8 cellular contexts compared by ENCODE assay signal in genomic region chr7:127585044-127585953, GRCh38. TPM values are rescaled to one million over a fixed set of nuclear protein-coding genes. Genes with fewer than 3 reads are reported as not detected.
DNase-seq lines count a peak whose midpoint lies in the region; ATAC-seq, FAIRE-seq and TF ChIP-seq lines count a peak whose summit lies in the region.

A gene with protein sequence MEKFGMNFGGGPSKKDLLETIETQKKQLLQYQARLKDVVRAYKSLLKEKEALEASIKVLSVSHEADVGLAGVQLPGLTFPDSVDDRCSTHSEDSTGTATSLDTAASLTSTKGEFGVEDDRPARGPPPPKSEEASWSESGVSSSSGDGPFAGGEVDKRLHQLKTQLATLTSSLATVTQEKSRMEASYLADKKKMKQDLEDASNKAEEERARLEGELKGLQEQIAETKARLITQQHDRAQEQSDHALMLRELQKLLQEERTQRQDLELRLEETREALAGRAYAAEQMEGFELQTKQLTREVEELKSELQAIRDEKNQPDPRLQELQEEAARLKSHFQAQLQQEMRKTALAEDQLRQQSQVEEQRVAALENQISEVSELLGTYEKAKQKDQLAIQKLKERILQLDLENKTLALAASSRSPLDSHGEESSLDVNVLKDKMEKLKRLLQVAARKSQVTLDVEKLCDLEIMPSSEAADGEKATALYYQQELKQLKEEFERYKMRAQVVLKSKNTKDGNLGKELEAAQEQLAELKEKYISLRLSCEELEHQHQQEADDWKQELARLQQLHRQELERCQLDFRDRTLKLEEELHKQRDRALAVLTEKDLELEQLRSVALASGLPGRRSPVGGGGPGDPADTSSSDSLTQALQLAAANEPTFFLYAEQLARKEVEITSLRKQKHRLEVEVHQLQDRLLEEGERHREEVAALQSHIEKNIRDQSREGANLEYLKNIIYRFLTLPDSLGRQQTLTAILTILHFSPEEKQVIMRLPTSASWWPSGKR (minus strand): TSS chr7:127585596. CDS start chr7:127585182, 414 bp downstream.

- POLR2A ChIA-PET in HepG2 (lab: Yijun Ruan, JAX): no interaction called here

- H3K4me1 ChIP-seq in BLaER1 treated with 17β-estradiol and CSF1 and Interleukin-3, amounts not matched to agents 10 nM and 100 nM: peaks cover 58 to 73% (median 69%) of the 10 kb centered on the region in 10 experiments
- peaks cover 75% of the 10 kb centered on the region for H3K4me1 ChIP-seq in HepG2 (ENCODE audit: insufficient read depth, low read length)

- no peak for TF ChIP-seq EP300 in HepG2 (IDR thresholded peaks at IDR 0.05; ENCODE audit: low read depth in 2 of 2, low read length in 2 of 2)
- no peak for TF ChIP-seq EP300 in HepG2 (CRISPR knock-in tag; IDR thresholded peaks at IDR 0.05; ENCODE audit: borderline replicate concordance)

- FAIRE-seq in HepG2 (lab: Jason Lieb, UNC): no peak

- peak within 1 kb of the TSS; percentile 85 to 98 (median 94) for H3K4me3 ChIP-seq in BLaER1 treated with 17β-estradiol and CSF1 and Interleukin-3, amounts not matched to agents 10 nM and 100 nM
- peak within 1 kb of the TSS; percentile 68 to 86 (median 83) for H3K4me3 ChIP-seq in HepG2 (replicated peaks in 1 of 3; ENCODE audit: insufficient read depth in 1 of 3, low read depth in 2 of 3, low read length in 3 of 3)

- 63% methylated on average over 18 of the region's 78 CpGs for WGBS in HepG2 (ENCODE audit: low lambda C conversion rate)

- H3K79me2 ChIP-seq in HepG2 (ENCODE audit: insufficient read depth, low read length): peaks cover 13% of the 10 kb centered on the region

- H4K20me1 ChIP-seq in BLaER1 treated with 17β-estradiol and CSF1 and Interleukin-3, amounts not matched to agents 10 nM and 100 nM: peaks cover 45 to 62% (median 52%) of the 10 kb centered on the region in 11 experiments; a peak in 21 of 22 replicates
- H4K20me1 ChIP-seq in HepG2 (ENCODE audit: insufficient read depth, low read length): no peaks in the 10 kb centered on the region; the same call in 1 of the 2 replicates

- ATAC-seq in HG03457 (IDR thresholded peaks at IDR 0.05; ENCODE audit: unreplicated experiment) (peak; percentile 77), HepG2 (peak; percentile 63)

- peak within 1 kb of the TSS; percentile 78 for H2AFZ ChIP-seq in HepG2 (ENCODE audit: low read length)

- no peaks in the 10 kb centered on the region for H3K9me3 ChIP-seq in BLaER1 treated with 17β-estradiol and CSF1 and Interleukin-3, amounts not matched to agents 10 nM and 100 nM (replicated peaks in 1 of 11)
- H3K9me3 ChIP-seq in HepG2 (ENCODE audit: low read length): no peaks in the 10 kb centered on the region

- CTCF ChIA-PET in HepG2 (lab: Yijun Ruan, JAX; ENCODE audit: low intra/inter-chr PET ratio, low total read pairs): no interaction called here

- peak within 1 kb of the TSS; percentile 94 to 100 (median 99) for H3K4me2 ChIP-seq in BLaER1 treated with 17β-estradiol and CSF1 and Interleukin-3, amounts not matched to agents 10 nM and 100 nM
- H3K4me2 ChIP-seq in HepG2 (ENCODE audit: low read depth, low read length): peak within 1 kb of the TSS; percentile 90

- H3K36me3 ChIP-seq in BLaER1 treated with 17β-estradiol and CSF1 and Interleukin-3, amounts not matched to agents 10 nM and 100 nM: peaks cover 31 to 45% (median 41%) of the 10 kb centered on the region in 11 experiments
- H3K36me3 ChIP-seq in HepG2 (replicated peaks in 1 of 2; ENCODE audit: control insufficient read depth in 1 of 2, insufficient read depth in 2 of 2, low read length in 2 of 2): peaks cover 3 to 5% of the 10 kb centered on the region in 2 experiments; a peak in 3 of 5 replicates

- in situ Hi-C loops in HepG2 (cut with HindIII; ENCODE audit: extremely low pct_ligation_motif_present, low pct_unique_long_range_greater_than_20kb): no loop called here

- intact Hi-C loops in HepG2 (cut with micrococcal nuclease; ENCODE audit: unreplicated experiment): loop anchor here (10.0 kb wide), 2 partner anchors 70 to 190 kb away; partner anchors contain the start of genes SND1 and ZNF800

- BruUV-seq in HepG2 (replicated peaks; lab: Mats Ljungman, UMichigan): TSS peak; percentile 56

- H3K9ac ChIP-seq in BLaER1 treated with 17β-estradiol and CSF1 and Interleukin-3, amounts not matched to agents 10 nM and 100 nM: peak within 1 kb of the TSS; percentile 84 to 94 (median 90)
- peak within 1 kb of the TSS; percentile 84 for H3K9ac ChIP-seq in HepG2 (ENCODE audit: insufficient read depth, low read depth, low read length)

- peak; percentile 65 to 86 for TF ChIP-seq POLR2A in HepG2 (IDR thresholded peaks at IDR 0.05; ENCODE audit: insufficient read depth in 1 of 2, low read depth in 2 of 2, low read length in 2 of 2)

- DNase-seq in GM19240 (ENCODE audit: insufficient read length, low spot score) (peak; percentile 91), NCI-H69 (lab: John Stamatoyannopoulos, UW) (peak; percentile 92), dedifferentiated amniotic fluid mesenchymal stem cell (ENCODE audit: extremely low spot score) (peak; percentile 88), HepG2 (ENCODE audit: low spot score) (peak; percentile 75)
- peak; percentile 89 to 91 for DNase-seq in activated CD4-positive, alpha-beta T cell treated with anti-CD3 and anti-CD28 coated beads, Interleukin-2, amount 50 U/mL, for 24 hours (ENCODE audit: low read depth in 1 of 2, low spot score in 1 of 2)
- DNase-seq in stimulated activated CD4-positive, alpha-beta T cell treated with anti-CD3 and anti-CD28 coated beads, Interleukin-4, amount 100 ng/mL, for 1 hour: peak; percentile 93

- no peak for TF ChIP-seq RAD21 in HepG2 (CRISPR knock-in tag; IDR thresholded peaks at IDR 0.05)

- H3K27ac ChIP-seq in BLaER1 treated with 17β-estradiol and CSF1 and Interleukin-3, amounts not matched to agents 10 nM and 100 nM: peak within 1 kb of the TSS; percentile 83 to 91 (median 84)
- peak within 1 kb of the TSS; percentile 62 for H3K27ac ChIP-seq in HepG2 (ENCODE audit: extremely low read length, insufficient read depth, low read length)

- TF ChIP-seq CTCF in HepG2 (CRISPR knock-in tag; IDR thresholded peaks at IDR 0.05): 0 out of 2 replicates have a peak, but pooled peaks have one; percentile 23

- no peaks in the 10 kb centered on the region for H3K27me3 ChIP-seq in BLaER1 treated with 17β-estradiol and CSF1 and Interleukin-3, amounts not matched to agents 10 nM and 100 nM
- no peaks in the 10 kb centered on the region; a peak in 1 of 5 replicates for H3K27me3 ChIP-seq in HepG2 (ENCODE audit: control insufficient read depth in 1 of 2, insufficient read depth in 2 of 2, low read length in 2 of 2)

TF ChIP-seq in HepG2, 621 proteins besides CTCF, POLR2A, EP300 and RAD21 (continues in another document):
- no peak for TF ChIP-seq ZNF552 (CRISPR knock-in tag; IDR thresholded peaks at IDR 0.05; ENCODE audit: borderline replicate concordance)

RNA-seq across cellular contexts. Expression of the gene that starts here (rescaled TPM):
- total RNA-seq in HepG2 (2016; rRNA removed; fragmentation: Illumina TruSeq; extraction: Trizol): 15.3 and 17.4 TPM in 2 replicates
- 1.1 and 1.3 TPM in 2 replicates for total RNA-seq in HepG2 (2016; cell fraction: cytosol; rRNA removed; fragmentation: Illumina TruSeq; extraction: Trizol; ENCODE audit: low read depth)
- total RNA-seq in HepG2 (2016; cell fraction: insoluble cytoplasmic fraction; rRNA removed; fragmentation: Illumina TruSeq; extraction: Trizol): 15.1 and 16.2 TPM in 2 replicates
- 5.5 and 6.0 TPM in 2 replicates for total RNA-seq in HepG2 (2016; cell fraction: membrane; rRNA removed; fragmentation: Illumina TruSeq; extraction: Trizol)
- 11.1 and 12.7 TPM in 2 replicates for total RNA-seq in HepG2 (2016; cell fraction: nucleus; rRNA removed; fragmentation: Illumina TruSeq; extraction: Trizol)
- polyA plus RNA-seq in HepG2 (2011; rRNA removed): 2.5 and 3.7 TPM in 2 replicates
- 2.9 and 3.6 TPM in 2 replicates for polyA plus RNA-seq in HepG2 (2011; cell fraction: cytosol; rRNA removed)
- polyA plus RNA-seq in HepG2 (2011; cell fraction: nucleus; rRNA removed): 3.9 and 4.0 TPM in 2 replicates
- 6.1 and 8.3 TPM in 2 replicates for polyA plus RNA-seq in HepG2 (2012)
- polyA plus RNA-seq in HepG2 (2016; cell fraction: cytosol; fragmentation: Illumina TruSeq; extraction: Trizol; ENCODE audit: low read depth): 0.40 and 0.53 TPM in 2 replicates
- 9.9 TPM in 2 replicates for polyA plus RNA-seq in HepG2 (2016; cell fraction: insoluble cytoplasmic fraction; fragmentation: Illumina TruSeq; extraction: Trizol; ENCODE audit: low read depth)
- polyA plus RNA-seq in HepG2 (2016; cell fraction: membrane; fragmentation: Illumina TruSeq; extraction: Trizol; ENCODE audit: low read depth): 2.0 TPM in 2 replicates
- 7.0 and 7.4 TPM in 2 replicates for polyA plus RNA-seq in HepG2 (2016; cell fraction: nucleus; fragmentation: Illumina TruSeq; extraction: Trizol; ENCODE audit: insufficient read depth, low read depth)
- 9.4 and 12.7 TPM in 2 replicates for polyA minus RNA-seq in HepG2 (2011; rRNA and poly(A)+ RNA removed; ENCODE audit: low replicate concordance)
- 4.7 and 7.7 TPM in 2 replicates for polyA minus RNA-seq in HepG2 (2011; cell fraction: cytosol; rRNA and poly(A)+ RNA removed)
- polyA minus RNA-seq in HepG2 (2011; cell fraction: nucleus; rRNA and poly(A)+ RNA removed): 12.1 and 12.8 TPM in 2 replicates

Comparison
In these comparisons a context has a peak if more than half of its experiments do, and no peak if none do; other contexts are left out.
1. Peak in every context shown above with its lines: DNase-seq, ATAC-seq, H3K4me3 ChIP-seq and H3K27ac ChIP-seq.